22 cellular contexts compared by ENCODE assay signal in genomic region chr14:79629891-79630560, GRCh38.
DNase-seq lines count a peak whose midpoint lies in the region; ATAC-seq and TF ChIP-seq lines count a peak whose summit lies in the region.
"Had no signal": no experiment of that assay in that cellular context is flagged by ENCODE, and none has a peak within 500 bp of the region (broad histone marks: within the 10 kb centered on the region; RNA-seq: fewer than 3 reads in every experiment).

No MANE protein-coding gene starts in this region.

- no peak overlapping the region for H3K18ac ChIP-seq in mesendoderm (ENCODE audit: low read length)

- H3K4me1 ChIP-seq in cardiac muscle cell (ENCODE audit: low read depth) (peaks cover 8% of the 10 kb centered on the region), left ventricle myocardium inferior (no peaks in the 10 kb centered on the region), mesendoderm (ENCODE audit: control insufficient read depth, low read depth, low read length) (no peaks in the 10 kb centered on the region), suprapubic skin (no peaks in the 10 kb centered on the region)
- H3K4me1 ChIP-seq: esophagus squamous epithelium, spleen, thyroid gland had no signal

- no peak overlapping the region for H2AK5ac ChIP-seq in mesendoderm (ENCODE audit: low read length)

- H3K4me3 ChIP-seq in cardiac muscle cell (no peak overlapping the region), left ventricle myocardium inferior (no peak overlapping the region), epithelial cell of proximal tubule (ENCODE audit: low read depth, low read length) (peak overlapping the region; percentile 15), mesendoderm (ENCODE audit: low read length) (no peak overlapping the region), suprapubic skin (no peak overlapping the region)
- H3K4me3 ChIP-seq: esophagus squamous epithelium, spleen, thyroid gland had no signal

- intact Hi-C loops in left ventricle myocardium inferior (cut with micrococcal nuclease): no loop called here

- DNase-seq in cardiac muscle cell (ENCODE audit: low read depth in 1 of 2, low spot score in 1 of 2) (peak; percentile 7 to 9), left ventricle myocardium inferior (no peak), epithelial cell of proximal tubule (ENCODE audit: low read depth) (peak; percentile 59), mesendoderm (peak; percentile 75), suprapubic skin (ENCODE audit: low spot score in 2 of 2) (no peak), mesenteric fat pad (ENCODE audit: low spot score) (no peak)
- DNase-seq: activated CD4-positive, alpha-beta T cell treated with anti-CD3 and anti-CD28 coated beads, Interleukin-2, amount 50 U/mL, for 4 hours; activated CD8-positive, alpha-beta memory T cell treated with anti-CD3 and anti-CD28 coated beads, Interleukin-2, amount 50 U/mL, for 4 hours; effector memory CD8-positive, alpha-beta T cell; esophagus squamous epithelium; H9; KBM-7; left ventricle myocardium superior; MV-4-11; NCI-H2171 treated with DMSO at 0.1 percent for 48 hours; spleen; stimulated activated CD4-positive, alpha-beta T cell treated with anti-CD3 and anti-CD28 coated beads, Interleukin-4, amount 100 ng/mL, for 24 hours; stimulated activated naive CD8-positive, alpha-beta T cell treated with anti-CD3 and anti-CD28 coated beads, Interleukin-15, Interleukin-2, amounts not matched to agents 100 U/mL and 50 U/mL, for 24 hours; thyroid gland had no signal

- H2BK120ac ChIP-seq in mesendoderm (ENCODE audit: low read depth, low read length): no peak overlapping the region

- no peak overlapping the region for H3K56ac ChIP-seq in mesendoderm (ENCODE audit: low read length)

- TF ChIP-seq POLR2A in suprapubic skin (IDR thresholded peaks at IDR 0.05): no peak

- no peak overlapping the region for H3K4ac ChIP-seq in mesendoderm (ENCODE audit: low read depth, low read length)

- H3K27ac ChIP-seq in cardiac muscle cell: no peak overlapping the region
- H3K27ac ChIP-seq in left ventricle myocardium inferior (replicated peaks): no peak overlapping the region
- H3K27ac ChIP-seq in mesendoderm (ENCODE audit: low read depth, low read length): no peak overlapping the region
- no peak overlapping the region for H3K27ac ChIP-seq in suprapubic skin
- H3K27ac ChIP-seq: esophagus squamous epithelium, spleen, thyroid gland had no signal

- no peak overlapping the region for H2BK5ac ChIP-seq in mesendoderm (ENCODE audit: low read length)

- H4K5ac ChIP-seq in mesendoderm (ENCODE audit: low read length): no peak overlapping the region

- H3K27me3 ChIP-seq in cardiac muscle cell: no peaks in the 10 kb centered on the region
- no peaks in the 10 kb centered on the region for H3K27me3 ChIP-seq in left ventricle myocardium inferior (ENCODE audit: low read depth)
- H3K27me3 ChIP-seq in mesendoderm (ENCODE audit: insufficient read depth, low read length, poor library complexity): no peaks in the 10 kb centered on the region
- no peaks in the 10 kb centered on the region for H3K27me3 ChIP-seq in suprapubic skin
- H3K27me3 ChIP-seq: esophagus squamous epithelium, spleen, thyroid gland had no signal

- WGBS in mesendoderm (ENCODE audit: extremely low coverage, insufficient coverage, low lambda C conversion rate): no CpG with 5 or more reads among the region's 4 CpGs
- 71% methylated on average over 4 of the region's 4 CpGs for WGBS in suprapubic skin

- H3K79me2 ChIP-seq in mesendoderm (ENCODE audit: control insufficient read depth, insufficient read depth, low read length): no peaks in the 10 kb centered on the region

- H3K79me1 ChIP-seq in mesendoderm (ENCODE audit: low read length): no peaks in the 10 kb centered on the region

- H4K8ac ChIP-seq in mesendoderm (ENCODE audit: low read depth, low read length): no peak overlapping the region

- H3K36me3 ChIP-seq in cardiac muscle cell (no peaks in the 10 kb centered on the region), left ventricle myocardium inferior (no peaks in the 10 kb centered on the region), mesendoderm (ENCODE audit: control insufficient read depth, insufficient read depth, low read length) (no peaks in the 10 kb centered on the region), suprapubic skin (no peaks in the 10 kb centered on the region)
- H3K36me3 ChIP-seq: esophagus squamous epithelium, spleen, thyroid gland had no signal

- H2BK15ac ChIP-seq in mesendoderm (replicated peaks; ENCODE audit: low read depth): no peak overlapping the region

- TF ChIP-seq CTCF in cardiac muscle cell (IDR thresholded peaks at IDR 0.05; ENCODE audit: low read depth, low read length) (no peak), left ventricle myocardium inferior (IDR thresholded peaks at IDR 0.05; ENCODE audit: borderline replicate concordance) (no peak), epithelial cell of proximal tubule (conservative IDR thresholded peaks at IDR 0.05; ENCODE audit: low read depth, low read length) (no peak), suprapubic skin (IDR thresholded peaks at IDR 0.05) (no peak)

- no peak for TF ChIP-seq EP300 in suprapubic skin (IDR thresholded peaks at IDR 0.05)

- ATAC-seq in HG02938 (IDR thresholded peaks at IDR 0.05; ENCODE audit: unreplicated experiment) (no peak), GM21619 (IDR thresholded peaks at IDR 0.05; ENCODE audit: unreplicated experiment) (no peak)
- ATAC-seq: activated T-helper 17 cell treated with anti-CD3 and anti-CD28 coated beads, Interleukin-2, amount 50 U/mL, for 72 hours; effector memory CD8-positive, alpha-beta T cell; left ventricle myocardium superior; stimulated activated naive CD8-positive, alpha-beta T cell treated with anti-CD3 and anti-CD28 coated beads, Interleukin-15, Interleukin-2, amounts not matched to agents 100 U/mL and 50 U/mL, for 24 hours had no signal

- H3K9ac ChIP-seq in mesendoderm (ENCODE audit: low read length): no peak overlapping the region

- H3K4me2 ChIP-seq in mesendoderm (ENCODE audit: low read length): no peak overlapping the region

- H3K23ac ChIP-seq in mesendoderm (ENCODE audit: low read length): no peak overlapping the region

- H3K9me3 ChIP-seq in cardiac muscle cell (ENCODE audit: low read depth): no peaks in the 10 kb centered on the region
- H3K9me3 ChIP-seq in left ventricle myocardium inferior (replicated peaks): peaks cover 13% of the 10 kb centered on the region
- H3K9me3 ChIP-seq in suprapubic skin: no peaks in the 10 kb centered on the region
- H3K9me3 ChIP-seq: thyroid gland had no signal

Comparison
In these comparisons a context has a peak if more than half of its experiments do, and no peak if none do; other contexts are left out.
1. DNase-seq: peak in cardiac muscle cell (2 of 2), epithelial cell of proximal tubule (single experiment) and mesendoderm (single experiment); none in left ventricle myocardium inferior (single experiment), suprapubic skin (0 of 2) and mesenteric fat pad (single experiment).